Comparison of ENCODE assay signal across 25 cellular contexts in the genomic region with DNA sequence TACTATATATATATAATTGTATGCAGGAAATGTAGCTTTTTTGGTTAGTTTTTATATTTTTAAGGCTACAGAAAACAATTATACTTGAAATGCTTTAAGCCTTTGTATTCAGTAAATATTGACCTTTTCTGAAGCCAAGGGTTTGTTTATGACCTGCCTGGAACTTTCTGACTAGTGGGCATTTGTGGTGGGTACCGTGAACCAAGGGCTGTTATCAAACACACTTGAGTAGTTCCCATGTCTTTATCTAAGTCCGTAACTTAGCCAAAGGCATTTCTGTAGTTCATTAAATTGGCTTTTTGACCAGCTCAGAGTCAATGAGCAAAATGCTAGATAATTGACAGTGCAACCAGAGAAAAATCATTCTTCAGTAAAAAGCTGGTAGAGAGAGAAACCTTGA.
"Had no signal": no experiment of that assay in that cellular context is flagged by ENCODE, and none has a peak within 500 bp of the region (broad histone marks: within the 10 kb centered on the region; RNA-seq: fewer than 3 reads in every experiment).

No MANE protein-coding gene starts in this region.

- H3K27ac ChIP-seq: coronary artery, dorsolateral prefrontal cortex, epithelial cell of prostate, esophagus squamous epithelium, gastrocnemius medialis, heart right ventricle, left lung, lower lobe of right lung had no signal

- ATAC-seq: esophagus mucosa; gastrocnemius medialis; heart right ventricle; left cardiac atrium; left lung; left ventricle myocardium superior; lower lobe of right lung; naive thymus-derived CD4-positive, alpha-beta T cell had no signal

- H3K9me3 ChIP-seq: esophagus squamous epithelium, gastrocnemius medialis, heart right ventricle, left lung, lower lobe of right lung had no signal

- DNase-seq: dermis blood vessel endothelial cell; dorsolateral prefrontal cortex; effector CD4-positive, alpha-beta T cell; effector memory CD4-positive, alpha-beta T cell; erythroblast; esophagus squamous epithelium; foreskin fibroblast; foreskin melanocyte; gastrocnemius medialis; glutamatergic neuron; head of caudate nucleus; heart right ventricle; hippocampal formation; left cardiac atrium; left lung; left ventricle myocardium superior; lower lobe of right lung; mesenchymal stem cell; naive thymus-derived CD4-positive, alpha-beta T cell had no signal

- H3K4me1 ChIP-seq: esophagus squamous epithelium, gastrocnemius medialis, heart right ventricle, left lung, lower lobe of right lung had no signal

- H3K36me3 ChIP-seq: esophagus squamous epithelium, gastrocnemius medialis, heart right ventricle, left lung, lower lobe of right lung had no signal

- H3K27me3 ChIP-seq: dorsolateral prefrontal cortex, esophagus squamous epithelium, gastrocnemius medialis, heart right ventricle, left lung had no signal

- FAIRE-seq: colon, islet of Langerhans, keratinocyte had no signal

- H3K4me3 ChIP-seq: coronary artery, dorsolateral prefrontal cortex, esophagus squamous epithelium, gastrocnemius medialis, heart right ventricle, left lung, lower lobe of right lung had no signal
